Comparison of ENCODE assay signal across 15 cellular contexts in genomic region chr12:2247109-2247508, GRCh38.
A peak's percentile ranks its signal among the peaks of the same experiment; 100 is the strongest.
DNase-seq lines count a peak whose midpoint lies in the region; TF ChIP-seq lines count a peak whose summit lies in the region.
"Had no signal": no experiment of that assay in that cellular context is flagged by ENCODE, and none has a peak within 500 bp of the region (broad histone marks: within the 10 kb centered on the region; RNA-seq: fewer than 3 reads in every experiment).

No MANE protein-coding gene starts in this region.

- DNase-seq in HFFc6, result no peak
- DNase-seq in GF-D8 (lab: John Stamatoyannopoulos, UW), result no peak
- DNase-seq in C1 segment of cervical spinal cord (lab: John Stamatoyannopoulos, UW), result no peak
- no peak for DNase-seq in activated naive CD4-positive, alpha-beta T cell treated with anti-CD3 and anti-CD28 coated beads, Interleukin-2, amount 50 U/mL, for 16 hours
- no peak for DNase-seq in stimulated activated CD4-positive, alpha-beta T cell treated with anti-CD3 and anti-CD28 coated beads, Interleukin-15, amount 100 ng/mL, for 24 hours
- DNase-seq: AML-193; CD8-positive, alpha-beta T cell; H7; NCI-H1436 treated with DMSO at 0.1 percent for 48 hours; NCI-H2081 treated with DMSO at 0.1 percent for 48 hours; NCI-H2227 treated with DMSO at 0.1 percent for 48 hours; SHP77 treated with DMSO at 0.1 percent for 48 hours had no signal

- H3K27me3 ChIP-seq in BLaER1 (no peaks in the 10 kb centered on the region), muscle layer of duodenum (ENCODE audit: low read depth, low read length) (no peaks in the 10 kb centered on the region)

- H3K4me1 Mint-ChIP-seq in HFFc6 (ENCODE audit: low read depth), result peaks cover 96% of the 10 kb centered on the region

- H3K4me2 ChIP-seq in BLaER1, result peak overlapping the region; percentile 89

- no peaks in the 10 kb centered on the region for H4K20me1 ChIP-seq in BLaER1

- peaks cover 3% of the 10 kb centered on the region for H3K27me3 Mint-ChIP-seq in HFFc6 (ENCODE audit: insufficient read depth)

- no peaks in the 10 kb centered on the region for H3K9me3 Mint-ChIP-seq in HFFc6
- H3K9me3 Mint-ChIP-seq: CD8-positive, alpha-beta T cell had no signal

- H3K9ac ChIP-seq in BLaER1, result no peak overlapping the region

- TF ChIP-seq CTCF in HFFc6 (IDR thresholded peaks at IDR 0.05) (no peak), VCaP (conservative IDR thresholded peaks at IDR 0.05) (no peak)

- peak overlapping the region; percentile 73; the same call in 1 of the 2 replicates for H3K27ac Mint-ChIP-seq in HFFc6
- H3K27ac Mint-ChIP-seq: CD8-positive, alpha-beta T cell had no signal

- H3K9me3 ChIP-seq in BLaER1, result no peaks in the 10 kb centered on the region
- H3K9me3 ChIP-seq in muscle layer of duodenum (ENCODE audit: control insufficient read depth in 1 of 2, low read length in 2 of 2), result no peaks in the 10 kb centered on the region

- no peak overlapping the region for H3K4me3 Mint-ChIP-seq in HFFc6
- H3K4me3 Mint-ChIP-seq: CD8-positive, alpha-beta T cell had no signal

- H3K36me3 Mint-ChIP-seq in HFFc6 (ENCODE audit: low read depth), result peaks cover 5% of the 10 kb centered on the region; the same call in 1 of the 2 replicates
- H3K36me3 Mint-ChIP-seq: CD8-positive, alpha-beta T cell had no signal

- H3K4me1 ChIP-seq in BLaER1, result peaks cover 79% of the 10 kb centered on the region
- peaks cover 5 to 13% of the 10 kb centered on the region in 2 donors for H3K4me1 ChIP-seq in muscle layer of duodenum (ENCODE audit: control insufficient read depth in 1 of 2, insufficient read depth in 2 of 2, low read length in 2 of 2)

- H3K36me3 ChIP-seq in BLaER1 (no peaks in the 10 kb centered on the region), muscle layer of duodenum (ENCODE audit: control insufficient read depth in 1 of 2, insufficient read depth in 2 of 2, low read length in 2 of 2) (no peaks in the 10 kb centered on the region)

- H3K4me3 ChIP-seq in BLaER1, result no peak overlapping the region
- no peak overlapping the region for H3K4me3 ChIP-seq in muscle layer of duodenum (ENCODE audit: low read depth in 1 of 2, low read length in 2 of 2)

- peak overlapping the region; percentile 60; the same call in 1 of the 2 replicates for H3K27ac ChIP-seq in BLaER1
- peak overlapping the region; percentile 61 for H3K27ac ChIP-seq in VCaP
- H3K27ac ChIP-seq in muscle layer of duodenum (ENCODE audit: low read length), result peak overlapping the region; percentile 80
